In genomic region chr11:67136156-67136555, GRCh38 we compare ENCODE assay signal across 27 cellular contexts.
"Had no signal": no experiment of that assay in that cellular context is flagged by ENCODE, and none has a peak within 500 bp of the region (broad histone marks: within the 10 kb centered on the region; RNA-seq: fewer than 3 reads in every experiment).

No MANE protein-coding gene starts in this region.

- H3K27me3 Mint-ChIP-seq: memory B cell; naive thymus-derived CD8-positive, alpha-beta T cell; stimulated activated memory B cell treated with anti-CD40 and anti-IgM and Interleukin-4, amounts not matched to agents 10 μg/mL and 1 μg/mL and 100 μg/mL, for 72 hours; type B pancreatic cell had no signal

- H3K36me3 ChIP-seq: ovary had no signal

- FAIRE-seq: colon, keratinocyte, urothelium cell line had no signal

- H3K27me3 ChIP-seq: dorsolateral prefrontal cortex, ovary, sigmoid colon, testis, tibial artery had no signal

- ATAC-seq: left lobe of liver; naive thymus-derived CD8-positive, alpha-beta T cell; psoas muscle; right cardiac atrium; stimulated activated memory B cell treated with anti-CD40 and anti-IgM and Interleukin-4, amounts not matched to agents 10 μg/mL and 1 μg/mL and 100 μg/mL, for 72 hours; stimulated activated naive CD8-positive, alpha-beta T cell treated with anti-CD3 and anti-CD28 coated beads, Interleukin-15, Interleukin-2, amounts not matched to agents 100 U/mL and 50 U/mL, for 24 hours had no signal

- H3K9me3 ChIP-seq: ovary, psoas muscle, sigmoid colon, testis, tibial artery had no signal

- H3K4me1 Mint-ChIP-seq: mesothelial cell of epicardium, nephron progenitor cell had no signal

- H3K4me1 ChIP-seq: psoas muscle, testis, tibial artery had no signal

- H3K4me3 Mint-ChIP-seq: memory B cell; mesothelial cell of epicardium; naive thymus-derived CD8-positive, alpha-beta T cell; nephron progenitor cell; stimulated activated memory B cell treated with anti-CD40 and anti-IgM and Interleukin-4, amounts not matched to agents 10 μg/mL and 1 μg/mL and 100 μg/mL, for 72 hours; type B pancreatic cell had no signal

- H3K9me3 Mint-ChIP-seq: memory B cell; naive thymus-derived CD8-positive, alpha-beta T cell; nephron progenitor cell; stimulated activated memory B cell treated with anti-CD40 and anti-IgM and Interleukin-4, amounts not matched to agents 10 μg/mL and 1 μg/mL and 100 μg/mL, for 72 hours; type B pancreatic cell had no signal

- H3K27ac Mint-ChIP-seq: mesothelial cell of epicardium; nephron progenitor cell; stimulated activated memory B cell treated with anti-CD40 and anti-IgM and Interleukin-4, amounts not matched to agents 10 μg/mL and 1 μg/mL and 100 μg/mL, for 72 hours; type B pancreatic cell had no signal

- H3K4me3 ChIP-seq: dorsolateral prefrontal cortex, lung, ovary, psoas muscle, sigmoid colon, testis, tibial artery had no signal

- DNase-seq: dorsolateral prefrontal cortex; effector CD4-positive, alpha-beta T cell; foreskin melanocyte; glutamatergic neuron; naive thymus-derived CD8-positive, alpha-beta T cell; nephron progenitor cell; occipital lobe; ovary; posterior cingulate gyrus; psoas muscle; right cardiac atrium; sigmoid colon; stimulated activated CD4-positive, alpha-beta T cell treated with anti-CD3 and anti-CD28 coated beads, Interleukin-2, amount 100 ng/mL, for 24 hours; stimulated activated CD4-positive, alpha-beta T cell treated with anti-CD3 and anti-CD28 coated beads, Interleukin-4, amount 100 ng/mL, for 24 hours; stimulated activated naive CD8-positive, alpha-beta T cell treated with anti-CD3 and anti-CD28 coated beads, Interleukin-15, Interleukin-2, amounts not matched to agents 100 U/mL and 50 U/mL, for 24 hours; substantia nigra; testis; tibial artery had no signal

- H3K27ac ChIP-seq: dorsolateral prefrontal cortex, ovary, psoas muscle, sigmoid colon, testis, tibial artery had no signal
